1 cellular context compared by ENCODE assay signal in the genomic region with DNA sequence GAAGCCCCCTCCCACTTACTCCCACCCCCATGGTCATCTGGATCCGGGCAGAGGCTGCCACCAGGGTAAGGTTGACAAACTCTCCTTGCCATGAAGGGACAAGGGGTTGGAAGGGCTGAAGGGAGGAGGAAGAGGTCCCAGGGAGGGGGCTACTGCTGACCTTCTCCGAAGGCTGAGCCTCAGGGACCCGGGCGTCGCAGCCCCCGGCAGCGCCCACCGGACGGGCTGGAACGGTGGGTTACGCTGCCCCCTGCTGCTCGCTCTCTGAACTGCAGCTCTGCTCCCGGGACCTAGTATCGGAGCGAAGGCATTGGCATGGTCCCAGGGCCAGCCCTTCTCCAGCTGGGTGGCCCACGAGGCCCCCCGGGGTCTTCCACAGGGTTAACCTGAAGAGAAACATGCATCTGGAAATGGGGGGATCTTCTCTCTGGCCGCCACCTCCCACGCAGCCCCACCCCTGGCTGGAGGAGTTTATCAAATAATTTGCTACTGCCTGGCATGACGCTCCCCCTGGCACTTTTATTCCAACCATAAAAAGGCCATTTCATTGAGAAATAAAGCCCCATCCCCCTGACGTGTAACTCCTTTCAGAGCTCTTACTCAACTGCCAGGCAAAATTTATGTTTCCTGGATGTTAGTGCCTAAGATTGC.
TF ChIP-seq lines count a peak whose summit lies in the region.

No MANE protein-coding gene starts in this region.

TF ChIP-seq in HepG2, 621 proteins besides CTCF, POLR2A, EP300 and RAD21 (continued from another document):
- TF ChIP-seq, protein P1, sequence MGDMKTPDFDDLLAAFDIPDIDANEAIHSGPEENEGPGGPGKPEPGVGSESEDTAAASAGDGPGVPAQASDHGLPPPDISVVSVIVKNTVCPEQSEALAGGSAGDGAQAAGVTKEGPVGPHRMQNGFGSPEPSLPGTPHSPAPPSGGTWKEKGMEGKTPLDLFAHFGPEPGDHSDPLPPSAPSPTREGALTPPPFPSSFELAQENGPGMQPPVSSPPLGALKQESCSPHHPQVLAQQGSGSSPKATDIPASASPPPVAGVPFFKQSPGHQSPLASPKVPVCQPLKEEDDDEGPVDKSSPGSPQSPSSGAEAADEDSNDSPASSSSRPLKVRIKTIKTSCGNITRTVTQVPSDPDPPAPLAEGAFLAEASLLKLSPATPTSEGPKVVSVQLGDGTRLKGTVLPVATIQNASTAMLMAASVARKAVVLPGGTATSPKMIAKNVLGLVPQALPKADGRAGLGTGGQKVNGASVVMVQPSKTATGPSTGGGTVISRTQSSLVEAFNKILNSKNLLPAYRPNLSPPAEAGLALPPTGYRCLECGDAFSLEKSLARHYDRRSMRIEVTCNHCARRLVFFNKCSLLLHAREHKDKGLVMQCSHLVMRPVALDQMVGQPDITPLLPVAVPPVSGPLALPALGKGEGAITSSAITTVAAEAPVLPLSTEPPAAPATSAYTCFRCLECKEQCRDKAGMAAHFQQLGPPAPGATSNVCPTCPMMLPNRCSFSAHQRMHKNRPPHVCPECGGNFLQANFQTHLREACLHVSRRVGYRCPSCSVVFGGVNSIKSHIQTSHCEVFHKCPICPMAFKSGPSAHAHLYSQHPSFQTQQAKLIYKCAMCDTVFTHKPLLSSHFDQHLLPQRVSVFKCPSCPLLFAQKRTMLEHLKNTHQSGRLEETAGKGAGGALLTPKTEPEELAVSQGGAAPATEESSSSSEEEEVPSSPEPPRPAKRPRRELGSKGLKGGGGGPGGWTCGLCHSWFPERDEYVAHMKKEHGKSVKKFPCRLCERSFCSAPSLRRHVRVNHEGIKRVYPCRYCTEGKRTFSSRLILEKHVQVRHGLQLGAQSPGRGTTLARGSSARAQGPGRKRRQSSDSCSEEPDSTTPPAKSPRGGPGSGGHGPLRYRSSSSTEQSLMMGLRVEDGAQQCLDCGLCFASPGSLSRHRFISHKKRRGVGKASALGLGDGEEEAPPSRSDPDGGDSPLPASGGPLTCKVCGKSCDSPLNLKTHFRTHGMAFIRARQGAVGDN (CRISPR knock-in tag; IDR thresholded peaks at IDR 0.05): peak; percentile 36; the same call in 1 of the 2 replicates
- TF ChIP-seq TBX2 (CRISPR knock-in tag; IDR thresholded peaks at IDR 0.05; ENCODE audit: borderline replicate concordance): peak; percentile 23; the same call in 1 of the 2 replicates
- TF ChIP-seq ZBTB7A (CRISPR knock-in tag; IDR thresholded peaks at IDR 0.05): peak; percentile 92
- TF ChIP-seq ZSCAN31 (CRISPR knock-in tag; IDR thresholded peaks at IDR 0.05; ENCODE audit: low read depth): 0 out of 2 replicates have a peak, but pooled peaks have one; percentile 23
- TF ChIP-seq STAG1 (CRISPR knock-in tag; IDR thresholded peaks at IDR 0.05): peak; percentile 72
- TF ChIP-seq RXRA (CRISPR knock-in tag; IDR thresholded peaks at IDR 0.05): 0 out of 2 replicates have a peak, but pooled peaks have one; percentile 21
- TF ChIP-seq ZNF629 (CRISPR knock-in tag; conservative IDR thresholded peaks at IDR 0.05): no peak
- TF ChIP-seq ZNF891 (CRISPR knock-in tag; IDR thresholded peaks at IDR 0.05): peak; percentile 43; the same call in 1 of the 2 replicates
- peak; percentile 51; the same call in 1 of the 2 replicates for TF ChIP-seq PATZ1 (CRISPR knock-in tag; IDR thresholded peaks at IDR 0.05)
- no peak for TF ChIP-seq ZNF205 (CRISPR knock-in tag; IDR thresholded peaks at IDR 0.05)
- no peak for TF ChIP-seq ZNF281 (CRISPR knock-in tag; IDR thresholded peaks at IDR 0.05; ENCODE audit: borderline replicate concordance)
- TF ChIP-seq SIX4 (CRISPR knock-in tag; IDR thresholded peaks at IDR 0.05): no peak
- 0 out of 2 replicates have a peak, but pooled peaks have one; percentile 38 for TF ChIP-seq CBFB (CRISPR knock-in tag; IDR thresholded peaks at IDR 0.05)
- TF ChIP-seq HMGXB4 (CRISPR knock-in tag; IDR thresholded peaks at IDR 0.05; ENCODE audit: borderline replicate concordance in 1 of 2, low read depth in 1 of 2): peak in 1 of 2 experiments; percentile 25; a peak in 1 of 4 replicates
- no peak for TF ChIP-seq ZNF672 (CRISPR knock-in tag; IDR thresholded peaks at IDR 0.05)
- 0 out of 2 replicates have a peak, but pooled peaks have one; percentile 11 for TF ChIP-seq FOSL2 (CRISPR knock-in tag; IDR thresholded peaks at IDR 0.05)
